ENCODE assay signal across 14 cellular contexts in the genomic region with DNA sequence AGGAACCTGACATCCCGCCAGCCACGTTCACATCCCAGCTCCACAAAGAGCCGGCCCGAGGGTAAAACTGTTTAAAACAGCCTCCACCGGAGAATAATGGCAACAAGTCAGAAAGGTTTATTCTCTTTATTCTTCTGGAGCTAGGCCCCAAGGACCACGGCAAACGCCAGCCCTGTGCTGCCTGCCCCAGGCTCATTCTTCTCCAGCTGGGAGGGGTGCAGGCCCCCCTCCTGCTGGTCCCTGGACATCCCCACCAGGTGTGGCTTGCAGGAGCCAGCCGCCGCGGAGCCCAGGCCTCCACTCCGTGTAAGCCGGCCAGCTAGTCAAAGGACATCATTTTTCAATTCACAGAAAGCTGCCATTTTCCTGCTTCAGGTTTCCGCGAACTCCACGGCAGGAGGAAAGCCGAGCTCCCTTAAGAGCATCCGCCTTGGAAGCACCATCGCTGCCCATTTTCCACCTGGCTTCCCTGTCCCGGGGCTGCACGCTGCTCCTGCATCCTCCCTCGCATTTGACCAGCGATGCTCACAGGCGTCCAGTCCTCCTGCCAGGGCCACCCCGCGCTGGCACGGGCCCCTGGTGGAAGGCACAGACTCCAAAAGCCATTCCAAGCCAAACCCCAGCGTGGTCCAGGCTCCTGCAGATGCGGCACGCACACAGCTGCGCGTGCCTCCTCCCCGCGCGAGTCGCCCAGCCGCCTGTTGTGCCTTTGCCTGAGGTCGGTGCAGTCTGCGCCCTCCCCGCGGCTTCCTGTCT.
DNase-seq lines count a peak whose midpoint lies in the region; ATAC-seq, FAIRE-seq and TF ChIP-seq lines count a peak whose summit lies in the region.
"Had no signal": no experiment of that assay in that cellular context is flagged by ENCODE, and none has a peak within 500 bp of the region (broad histone marks: within the 10 kb centered on the region; RNA-seq: fewer than 3 reads in every experiment).

No MANE protein-coding gene starts in this region.

- no peaks in the 10 kb centered on the region for H3K36me3 ChIP-seq in right atrium auricular region

- no peak overlapping the region for H3K27ac ChIP-seq in right atrium auricular region
- H3K27ac ChIP-seq in right cardiac atrium (ENCODE audit: low read length) = no peak overlapping the region
- H3K27ac ChIP-seq: C4-2B, SK-N-MC had no signal

- 71% methylated on average over 40 of the region's 40 CpGs for WGBS in right cardiac atrium

- intact Hi-C loops in right cardiac atrium (cut with DNase I) = no loop called here

- H3K4me3 ChIP-seq in right atrium auricular region (no peak overlapping the region), right cardiac atrium (ENCODE audit: low read length) (no peak overlapping the region)
- H3K4me3 ChIP-seq: SK-N-MC had no signal

- no peaks in the 10 kb centered on the region for H3K27me3 ChIP-seq in right atrium auricular region
- no peaks in the 10 kb centered on the region for H3K27me3 ChIP-seq in right cardiac atrium (ENCODE audit: control insufficient read depth, insufficient read depth)

- TF ChIP-seq CTCF in right atrium auricular region (IDR thresholded peaks at IDR 0.05) = no peak

- peak; percentile 26 for DNase-seq in right atrium auricular region (ENCODE audit: low spot score)
- no peak for DNase-seq in right cardiac atrium
- peak; percentile 19 for DNase-seq in cerebellar cortex (ENCODE audit: low spot score)
- peak; percentile 88 for DNase-seq in mesenteric fat pad (ENCODE audit: low spot score)
- DNase-seq in urothelium cell line (ENCODE audit: low spot score) = peak; percentile 40
- DNase-seq in foreskin melanocyte = no peak
- DNase-seq in DMS79 (lab: John Stamatoyannopoulos, UW) = no peak
- DNase-seq in NCI-H2107 treated with DMSO at 0.1 percent for 48 hours (lab: John Stamatoyannopoulos, UW; ENCODE audit: unreplicated experiment) = no peak
- DNase-seq: KG1, NCI-H2029, NCI-H82 had no signal

- no peak for ATAC-seq in right cardiac atrium

- H3K4me1 ChIP-seq in right atrium auricular region (no peaks in the 10 kb centered on the region), right cardiac atrium (ENCODE audit: control insufficient read depth, insufficient read depth, low read length) (no peaks in the 10 kb centered on the region)

- H3K9me3 ChIP-seq in right atrium auricular region (no peaks in the 10 kb centered on the region), right cardiac atrium (ENCODE audit: control insufficient read depth, low read length) (no peaks in the 10 kb centered on the region)

- FAIRE-seq in urothelium cell line (lab: Jason Lieb, UNC) = no peak
- FAIRE-seq: A204.1 had no signal

Comparison
In these comparisons a context has a peak if more than half of its experiments do, and no peak if none do; other contexts are left out.
1. DNase-seq: peak in right atrium auricular region (single experiment), cerebellar cortex (single experiment), mesenteric fat pad (single experiment) and urothelium cell line (single experiment); none in right cardiac atrium (0 of 3), foreskin melanocyte (single experiment), DMS79 (single experiment) and NCI-H2107 treated with DMSO at 0.1 percent for 48 hours (single experiment).